13 cellular contexts compared by ENCODE assay signal in the genomic region with DNA sequence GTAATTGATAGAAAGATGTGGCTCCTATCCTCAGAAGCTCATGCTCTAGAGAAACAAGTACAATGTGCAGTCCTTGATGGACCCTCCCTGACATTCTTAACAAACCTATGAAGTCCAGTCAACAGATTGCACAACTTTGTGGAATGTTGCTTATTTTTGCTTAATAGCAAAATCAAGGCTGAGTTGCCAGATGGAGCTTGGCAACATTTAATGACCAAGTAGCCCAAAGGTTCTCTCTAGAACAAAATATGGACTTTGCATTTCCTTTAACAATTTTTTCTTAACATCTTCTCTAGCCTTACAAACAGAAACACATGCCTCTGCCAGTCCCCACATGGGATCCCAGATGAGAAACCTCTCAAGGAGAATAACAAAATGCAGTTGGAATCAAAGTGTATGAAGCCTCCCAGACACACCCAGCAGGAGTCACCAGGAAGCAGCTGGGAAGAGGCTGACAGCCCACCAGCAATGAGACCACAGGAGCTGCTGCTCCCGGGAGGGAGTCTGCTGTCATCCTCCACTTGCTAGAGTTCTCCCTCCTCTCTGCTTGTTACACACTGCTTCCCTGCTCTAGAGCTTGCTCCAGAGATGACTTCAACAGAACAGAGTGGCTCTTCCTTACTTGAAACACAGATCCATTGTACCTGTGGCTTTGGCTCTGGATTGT.
DNase-seq lines count a peak whose midpoint lies in the region; ATAC-seq and TF ChIP-seq lines count a peak whose summit lies in the region.
"Had no signal": no experiment of that assay in that cellular context is flagged by ENCODE, and none has a peak within 500 bp of the region (broad histone marks: within the 10 kb centered on the region; RNA-seq: fewer than 3 reads in every experiment).

No MANE protein-coding gene starts in this region.

- H3F3A ChIP-seq in PC-3 (ENCODE audit: low read length, unreplicated experiment): no peaks in the 10 kb centered on the region

- ATAC-seq in PC-3 (0 out of 2 replicates have a peak, but pooled peaks have one; percentile 11), omental fat pad (ENCODE audit: low FRiP score) (peak; percentile 54), HG02571 (IDR thresholded peaks at IDR 0.05; ENCODE audit: unreplicated experiment) (no peak), SK-N-SH treated with all-trans-retinoic acid at 6 μM for 48 hours (no peak), GM19463 (IDR thresholded peaks at IDR 0.05; ENCODE audit: unreplicated experiment) (no peak)

- no peaks in the 10 kb centered on the region for H3K36me3 ChIP-seq in PC-3 (ENCODE audit: low read depth, low read length)
- H3K36me3 ChIP-seq: BE2C had no signal

- H3K9me2 ChIP-seq in PC-3 (replicated peaks; ENCODE audit: low read length): no peaks in the 10 kb centered on the region

- POLR2A ChIA-PET in PC-3 (lab: Charles Lee; ENCODE audit: unreplicated experiment): no interaction called here

- no peak overlapping the region for H2AFZ ChIP-seq in PC-3 (ENCODE audit: low read length)

- H4K20me1 ChIP-seq in PC-3 (ENCODE audit: low read length): no peaks in the 10 kb centered on the region

- no peak overlapping the region for H3K9ac ChIP-seq in PC-3 (ENCODE audit: low read length)

- H3K27ac ChIP-seq in PC-3 (ENCODE audit: low read length): no peak overlapping the region

- no peaks in the 10 kb centered on the region for H3K79me2 ChIP-seq in PC-3 (ENCODE audit: low read length)

- CTCF ChIA-PET in PC-3 (lab: Charles Lee): interaction anchor here (0.7 kb wide), 1 partner anchor 47 kb away, joined by 4 read pairs; no protein-coding TSS in a partner anchor

- H3K4me2 ChIP-seq in PC-3 (ENCODE audit: low read length): no peak overlapping the region

- H3K4me1 ChIP-seq in PC-3 (ENCODE audit: insufficient read depth, low read length): peaks cover 4% of the 10 kb centered on the region
- H3K4me1 ChIP-seq: BE2C had no signal

- H3K4me3 ChIP-seq in AG10803 (ENCODE audit: low read length) (no peak overlapping the region), PC-3 (ENCODE audit: low read length) (no peak overlapping the region), fibroblast of villous mesenchyme (ENCODE audit: low read depth, low read length) (no peak overlapping the region)

- no TSS peak for BruUV-seq in PC-3 (replicated peaks; lab: Mats Ljungman, UMichigan)

- no peaks in the 10 kb centered on the region for H3K27me3 ChIP-seq in PC-3 (ENCODE audit: low read length)
- H3K27me3 ChIP-seq: BE2C had no signal

- intact Hi-C loops in PC-3 (cut with micrococcal nuclease): no loop called here

- peak; percentile 93 for DNase-seq in AG10803 (ENCODE audit: low read depth)
- DNase-seq in PC-3: peak; percentile 64
- DNase-seq in fibroblast of villous mesenchyme (ENCODE audit: low read depth): peak; percentile 77
- DNase-seq in omental fat pad (ENCODE audit: low spot score): no peak
- no peak for DNase-seq in globus pallidus (ENCODE audit: low spot score)
- DNase-seq: activated naive CD4-positive, alpha-beta T cell treated with anti-CD3 and anti-CD28 coated beads, Interleukin-2, amount 50 U/mL, for 16 hours; BE2C; NCI-H345; small intestine; T1000 had no signal

- TF ChIP-seq CTCF in AG10803 (conservative IDR thresholded peaks at IDR 0.05; ENCODE audit: low read length) (0 out of 2 replicates have a peak, but pooled peaks have one; percentile 10), PC-3 (conservative IDR thresholded peaks at IDR 0.05; ENCODE audit: low read depth, low read length) (no peak), fibroblast of villous mesenchyme (IDR thresholded peaks at IDR 0.05; ENCODE audit: insufficient read depth, low read depth, low read length) (no peak), omental fat pad (IDR thresholded peaks at IDR 0.05) (no peak)

- H3K9me3 ChIP-seq in PC-3 (ENCODE audit: low read length): no peaks in the 10 kb centered on the region
- H3K9me3 ChIP-seq: BE2C had no signal

TF ChIP-seq in SK-N-SH treated with all-trans-retinoic acid at 6 μM for 48 hours, 23 proteins besides CTCF, POLR2A, EP300 and RAD21:
- TF ChIP-seq SNAI2 (CRISPR knock-in tag; IDR thresholded peaks at IDR 0.05): no peak
- TF ChIP-seq, protein P1, sequence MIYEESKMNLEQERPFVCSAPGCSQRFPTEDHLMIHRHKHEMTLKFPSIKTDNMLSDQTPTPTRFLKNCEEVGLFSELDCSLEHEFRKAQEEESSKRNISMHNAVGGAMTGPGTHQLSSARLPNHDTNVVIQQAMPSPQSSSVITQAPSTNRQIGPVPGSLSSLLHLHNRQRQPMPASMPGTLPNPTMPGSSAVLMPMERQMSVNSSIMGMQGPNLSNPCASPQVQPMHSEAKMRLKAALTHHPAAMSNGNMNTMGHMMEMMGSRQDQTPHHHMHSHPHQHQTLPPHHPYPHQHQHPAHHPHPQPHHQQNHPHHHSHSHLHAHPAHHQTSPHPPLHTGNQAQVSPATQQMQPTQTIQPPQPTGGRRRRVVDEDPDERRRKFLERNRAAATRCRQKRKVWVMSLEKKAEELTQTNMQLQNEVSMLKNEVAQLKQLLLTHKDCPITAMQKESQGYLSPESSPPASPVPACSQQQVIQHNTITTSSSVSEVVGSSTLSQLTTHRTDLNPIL (CRISPR knock-in tag; IDR thresholded peaks at IDR 0.05; ENCODE audit: low read depth): no peak
- TF ChIP-seq ISL1 (CRISPR knock-in tag; IDR thresholded peaks at IDR 0.05): no peak
- TF ChIP-seq, protein P2, sequence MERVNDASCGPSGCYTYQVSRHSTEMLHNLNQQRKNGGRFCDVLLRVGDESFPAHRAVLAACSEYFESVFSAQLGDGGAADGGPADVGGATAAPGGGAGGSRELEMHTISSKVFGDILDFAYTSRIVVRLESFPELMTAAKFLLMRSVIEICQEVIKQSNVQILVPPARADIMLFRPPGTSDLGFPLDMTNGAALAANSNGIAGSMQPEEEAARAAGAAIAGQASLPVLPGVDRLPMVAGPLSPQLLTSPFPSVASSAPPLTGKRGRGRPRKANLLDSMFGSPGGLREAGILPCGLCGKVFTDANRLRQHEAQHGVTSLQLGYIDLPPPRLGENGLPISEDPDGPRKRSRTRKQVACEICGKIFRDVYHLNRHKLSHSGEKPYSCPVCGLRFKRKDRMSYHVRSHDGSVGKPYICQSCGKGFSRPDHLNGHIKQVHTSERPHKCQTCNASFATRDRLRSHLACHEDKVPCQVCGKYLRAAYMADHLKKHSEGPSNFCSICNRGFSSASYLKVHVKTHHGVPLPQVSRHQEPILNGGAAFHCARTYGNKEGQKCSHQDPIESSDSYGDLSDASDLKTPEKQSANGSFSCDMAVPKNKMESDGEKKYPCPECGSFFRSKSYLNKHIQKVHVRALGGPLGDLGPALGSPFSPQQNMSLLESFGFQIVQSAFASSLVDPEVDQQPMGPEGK (CRISPR knock-in tag; IDR thresholded peaks at IDR 0.05; ENCODE audit: borderline replicate concordance): no peak
- no peak for TF ChIP-seq PPARA (CRISPR knock-in tag; IDR thresholded peaks at IDR 0.05; ENCODE audit: borderline replicate concordance)
- no peak for TF ChIP-seq ZNF565 (CRISPR knock-in tag; conservative IDR thresholded peaks at IDR 0.05; ENCODE audit: low read depth)

Comparison
In these comparisons a context has a peak if more than half of its experiments do, and no peak if none do; other contexts are left out.
1. DNase-seq: peak in AG10803 (single experiment), PC-3 (single experiment) and fibroblast of villous mesenchyme (single experiment); none in omental fat pad (single experiment) and globus pallidus (single experiment).
2. ATAC-seq: peak in PC-3 (single experiment) and omental fat pad (single experiment); none in HG02571 (single experiment), SK-N-SH treated with all-trans-retinoic acid at 6 μM for 48 hours (single experiment) and GM19463 (single experiment).